In genomic region chr5:58259685-58260152, GRCh38 we compare ENCODE assay signal across 11 cellular contexts.
A peak's percentile ranks its signal among the peaks of the same experiment; 100 is the strongest.
DNase-seq lines count a peak whose midpoint lies in the region; ATAC-seq and TF ChIP-seq lines count a peak whose summit lies in the region.
"Had no signal": no experiment of that assay in that cellular context is flagged by ENCODE, and none has a peak within 500 bp of the region (broad histone marks: within the 10 kb centered on the region; RNA-seq: fewer than 3 reads in every experiment).

No MANE protein-coding gene starts in this region.

- peak overlapping the region; percentile 79 for H3K27ac ChIP-seq in AG04450 (ENCODE audit: low read depth, low read length)
- peak overlapping the region; percentile 63; the same call in 1 of the 2 replicates for H3K27ac ChIP-seq in HUES6 (ENCODE audit: low read depth, low read length)
- no peak overlapping the region for H3K27ac ChIP-seq in upper lobe of left lung

- DNase-seq in AG04450 (ENCODE audit: low read depth, low spot score): peak; percentile 91
- DNase-seq in brain pericyte (ENCODE audit: low read depth, low spot score): peak; percentile 30
- peak; percentile 71 for DNase-seq in left kidney (ENCODE audit: low read depth, low spot score)
- no peak for DNase-seq in upper lobe of left lung
- no peak for DNase-seq in cerebellar nuclear complex (lab: John Stamatoyannopoulos, UW)
- DNase-seq in NCI-H82 (lab: John Stamatoyannopoulos, UW): no peak
- DNase-seq: DND-41, T-helper 9 cell had no signal

- 47 to 50% methylated on average over 6 of the region's 6 CpGs for WGBS in upper lobe of left lung, 2 donors

- H3K36me3 ChIP-seq in HUES6 (ENCODE audit: control insufficient read depth, insufficient read depth, low read length): no peaks in the 10 kb centered on the region
- no peaks in the 10 kb centered on the region for H3K36me3 ChIP-seq in upper lobe of left lung
- H3K36me3 ChIP-seq: adrenal gland had no signal

- ATAC-seq in upper lobe of left lung (ENCODE audit: low FRiP score in 2 of 2) (no peak), HG03520 (IDR thresholded peaks at IDR 0.05; ENCODE audit: unreplicated experiment) (no peak)

- H3K4me1 ChIP-seq in HUES6 (ENCODE audit: control insufficient read depth, insufficient read depth, low read length) (peaks cover 17% of the 10 kb centered on the region), upper lobe of left lung (peaks cover 0 to 2% (median 0%) of the 10 kb centered on the region in 4 donors)

- CTCF ChIA-PET in AG04450 (lab: Charles Lee): interaction anchor here (1.7 kb wide), 1 partner anchor 480 kb away, joined by 6 read pairs; no protein-coding TSS in a partner anchor

- TF ChIP-seq POLR2A in upper lobe of left lung (IDR thresholded peaks at IDR 0.05): no peak

- peak overlapping the region; percentile 11; the same call in 1 of the 2 replicates for H3K4me3 ChIP-seq in AG04450 (ENCODE audit: low read depth, low read length)
- H3K4me3 ChIP-seq in HUES6 (ENCODE audit: low read depth, low read length): no peak overlapping the region
- no peak overlapping the region for H3K4me3 ChIP-seq in upper lobe of left lung

- peak overlapping the region; percentile 22 for H3K9ac ChIP-seq in HUES6 (ENCODE audit: low read length)

- TF ChIP-seq CTCF in AG04450 (IDR thresholded peaks at IDR 0.05; ENCODE audit: low read depth, low read length) (no peak), upper lobe of left lung (IDR thresholded peaks at IDR 0.05) (no peak)

- no peak for TF ChIP-seq EP300 in upper lobe of left lung (IDR thresholded peaks at IDR 0.05)

- H3K9me3 ChIP-seq in AG04450 (ENCODE audit: control insufficient read depth, insufficient read depth, low read length): no peaks in the 10 kb centered on the region
- no peaks in the 10 kb centered on the region for H3K9me3 ChIP-seq in HUES6 (ENCODE audit: control insufficient read depth, insufficient read depth, low read depth, low read length)
- no peaks in the 10 kb centered on the region for H3K9me3 ChIP-seq in upper lobe of left lung
- H3K9me3 ChIP-seq: adrenal gland had no signal

- H3K27me3 ChIP-seq in AG04450 (ENCODE audit: control insufficient read depth, insufficient read depth, low read length) (no peaks in the 10 kb centered on the region), HUES6 (ENCODE audit: control insufficient read depth, insufficient read depth, low read length) (no peaks in the 10 kb centered on the region), upper lobe of left lung (no peaks in the 10 kb centered on the region)
- H3K27me3 ChIP-seq: adrenal gland had no signal

- POLR2A ChIA-PET in AG04450 (lab: Yijun Ruan, JAX): interaction anchor here (0.9 to 1.5 kb wide), 3 partner anchors 15 to 200 kb away, joined by 3 to 5 read pairs (median 4); partner anchors contain the start of gene PLK2

Comparison
In these comparisons a context has a peak if more than half of its experiments do, and no peak if none do; other contexts are left out.
1. DNase-seq: peak in AG04450 (single experiment), brain pericyte (single experiment) and left kidney (single experiment); none in upper lobe of left lung (0 of 2), cerebellar nuclear complex (0 of 2) and NCI-H82 (single experiment).
2. H3K27ac ChIP-seq: peak in AG04450 (single experiment) and HUES6 (single experiment); none in upper lobe of left lung (0 of 4).